Comparison of ENCODE assay signal across 10 cellular contexts in genomic region chr6:143900358-143900757, GRCh38. TPM values are rescaled to one million over a fixed set of nuclear protein-coding genes. Genes with fewer than 3 reads are reported as not detected.
"Had no signal": no experiment of that assay in that cellular context is flagged by ENCODE, and none has a peak within 500 bp of the region (broad histone marks: within the 10 kb centered on the region; RNA-seq: fewer than 3 reads in every experiment).

No MANE protein-coding gene starts in this region.

- FAIRE-seq: H1, H54, HTR-8/SVneo had no signal

- H2AFZ ChIP-seq: GM23338 had no signal

- ATAC-seq: GM23338 had no signal

- H3K4me3 Mint-ChIP-seq: GM23338, H9, HFFc6 had no signal

- H3K4me3 ChIP-seq: GM23338 had no signal

- H3K4me2 ChIP-seq: GM23338 had no signal

- H3K9me3 Mint-ChIP-seq: GM23338, H9 had no signal

- DNase-seq: H9, HCEC 1CT, HFFc6, IMR-90, KBM-7 had no signal

- H3K27ac Mint-ChIP-seq: GM23338, H9, HFFc6 had no signal

RNA-seq across cellular contexts. Expression of gene ZC2HC1B, which starts 36.1 kb away (rescaled TPM):
- total RNA-seq: GM23338, H1, H9, HFFc6, HT-29, IMR-90 had no signal
- polyA plus RNA-seq: GM23338, H1, IMR-90 had no signal
